ENCODE assay signal across 35 cellular contexts in the genomic region with DNA sequence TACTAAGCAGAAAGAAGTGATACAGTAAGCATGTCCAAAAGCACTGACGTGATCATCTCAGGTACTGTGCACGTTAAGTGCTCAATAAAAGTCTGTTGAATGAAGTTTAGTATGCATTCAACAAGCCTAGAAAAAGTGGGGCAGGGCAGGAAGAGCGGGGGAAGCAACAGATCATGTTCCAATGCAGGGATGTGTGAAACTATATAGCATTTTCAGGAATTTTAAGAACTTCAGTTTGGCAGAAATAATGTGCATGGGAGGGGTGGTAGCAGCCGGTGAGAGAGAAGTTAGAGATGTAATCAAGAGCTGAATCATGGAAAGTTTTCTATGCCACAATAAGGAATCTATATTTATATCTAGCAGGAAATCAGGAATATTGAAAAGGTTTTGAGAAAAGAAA. TPM values are rescaled to one million over a fixed set of nuclear protein-coding genes. Genes with fewer than 3 reads are reported as not detected.
"Had no signal": no experiment of that assay in that cellular context is flagged by ENCODE, and none has a peak within 500 bp of the region (broad histone marks: within the 10 kb centered on the region; RNA-seq: fewer than 3 reads in every experiment).

No MANE protein-coding gene starts in this region.

- H3K4me3 Mint-ChIP-seq: activated B cell treated with CpG ODN at 0.5 μM for 24 hours; activated CD4-positive, alpha-beta T cell treated with anti-CD3 and anti-CD28 coated beads for 36 hours; activated CD4-positive, alpha-beta T cell treated with anti-CD3 and anti-CD28 coated beads, Interleukin-2, amount 10 ng/mL, durations not matched to agents 24 days and 14 days; activated CD8-positive, alpha-beta T cell treated with anti-CD3 and anti-CD28 coated beads for 36 hours; activated naive CD4-positive, alpha-beta T cell treated with anti-CD3 and anti-CD28 coated beads for 36 hours; activated naive CD4-positive, alpha-beta T cell treated with anti-CD3 and anti-CD28 coated beads, Interleukin-2, amount 50 U/mL, for 24 hours; activated naive CD8-positive, alpha-beta T cell treated with anti-CD3 and anti-CD28 coated beads for 36 hours; activated naive CD8-positive, alpha-beta T cell treated with anti-CD3 and anti-CD28 coated beads, Interleukin-2, amount 50 U/mL, for 24 hours; activated T-cell treated with anti-CD3 and anti-CD28 coated beads, Interleukin-2, amount 50 U/mL, for 4 hours; activated T-helper 17 cell treated with anti-CD3 and anti-CD28 coated beads, Interleukin-2, amount 50 U/mL, for 72 hours; brain; dendritic cell treated with granulocyte-macrophage colony-stimulating factor and Interleukin-4, amounts not matched to agents 40 ng/mL and 50 ng/mL, for 4 days; effector memory CD8-positive, alpha-beta T cell; T-helper 17 cell; T-helper 2 cell treated with Interferon-gamma antibody and Interleukin-4, amounts not matched to agents 5 μg/mL and 100 μg/mL, for 36 hours had no signal

- H3K9me3 Mint-ChIP-seq: activated B cell treated with CpG ODN at 0.5 μM for 24 hours; activated CD4-positive, alpha-beta T cell treated with anti-CD3 and anti-CD28 coated beads, Interleukin-2, amount 10 ng/mL, durations not matched to agents 24 days and 14 days; activated CD8-positive, alpha-beta T cell treated with anti-CD3 and anti-CD28 coated beads for 36 hours; activated naive CD4-positive, alpha-beta T cell treated with anti-CD3 and anti-CD28 coated beads, Interleukin-2, amount 50 U/mL, for 24 hours; activated naive CD8-positive, alpha-beta T cell treated with anti-CD3 and anti-CD28 coated beads, Interleukin-2, amount 50 U/mL, for 24 hours; activated T-cell treated with anti-CD3 and anti-CD28 coated beads, Interleukin-2, amount 50 U/mL, for 4 hours; activated T-helper 17 cell treated with anti-CD3 and anti-CD28 coated beads, Interleukin-2, amount 50 U/mL, for 72 hours; brain; dendritic cell treated with granulocyte-macrophage colony-stimulating factor and Interleukin-4, amounts not matched to agents 40 ng/mL and 50 ng/mL, for 4 days; effector memory CD8-positive, alpha-beta T cell; T-helper 2 cell treated with Interferon-gamma antibody and Interleukin-4, amounts not matched to agents 5 μg/mL and 100 μg/mL, for 36 hours had no signal

- DNase-seq: activated B cell treated with CpG ODN at 0.5 μM for 24 hours; activated CD4-positive, alpha-beta T cell treated with anti-CD3 and anti-CD28 coated beads for 36 hours; activated CD4-positive, alpha-beta T cell treated with anti-CD3 and anti-CD28 coated beads, Interleukin-2, amount 10 ng/mL, durations not matched to agents 24 days and 14 days; activated CD4-positive, CD25-positive, alpha-beta regulatory T cell treated with anti-CD3 and anti-CD28 coated beads, Interleukin-2, amount 50 U/mL, for 72 hours; activated CD8-positive, alpha-beta memory T cell treated with anti-CD3 and anti-CD28 coated beads for 24 hours; activated CD8-positive, alpha-beta T cell treated with anti-CD3 and anti-CD28 coated beads for 36 hours; activated effector memory CD4-positive, alpha-beta T cell treated with Interleukin-2 at 50 U/mL for 16 hours; activated gamma-delta T cell treated with Interleukin-2 at 50 U/mL for 16 hours; activated naive CD4-positive, alpha-beta T cell treated with anti-CD3 and anti-CD28 coated beads for 36 hours; activated naive CD8-positive, alpha-beta T cell treated with anti-CD3 and anti-CD28 coated beads for 36 hours; activated naive CD8-positive, alpha-beta T cell treated with anti-CD3 and anti-CD28 coated beads, Interleukin-2, amount 50 U/mL, for 24 hours; activated T-cell treated with anti-CD3 and anti-CD28 coated beads, Interleukin-2, amount 50 U/mL, for 4 hours; central memory CD4-positive, alpha-beta T cell; cerebellar nuclear complex; effector CD4-positive, alpha-beta T cell; effector memory CD8-positive, alpha-beta T cell; esophagus squamous epithelium; foreskin melanocyte; heart right ventricle; T-helper 1 cell; T-helper 17 cell; T1000; WERI-Rb-1 had no signal

- ATAC-seq: activated CD4-positive, alpha-beta T cell treated with anti-CD3 and anti-CD28 coated beads for 36 hours; activated CD8-positive, alpha-beta T cell treated with anti-CD3 and anti-CD28 coated beads for 36 hours; activated naive CD8-positive, alpha-beta T cell treated with anti-CD3 and anti-CD28 coated beads, Interleukin-2, amount 50 U/mL, for 24 hours; activated T-cell treated with anti-CD3 and anti-CD28 coated beads, Interleukin-2, amount 50 U/mL, for 4 hours; activated T-helper 17 cell treated with anti-CD3 and anti-CD28 coated beads, Interleukin-2, amount 50 U/mL, for 72 hours; effector memory CD8-positive, alpha-beta T cell; gastroesophageal sphincter; heart right ventricle; T-helper 17 cell had no signal

- H3K27ac ChIP-seq: ascending aorta, breast epithelium, cardiac muscle cell, coronary artery, epithelial cell of prostate, esophagus squamous epithelium, gastroesophageal sphincter, heart right ventricle, WERI-Rb-1 had no signal

- H3K4me3 ChIP-seq: ascending aorta, breast epithelium, cardiac muscle cell, coronary artery, dorsolateral prefrontal cortex, esophagus squamous epithelium, gastroesophageal sphincter, heart right ventricle had no signal

- H3K27me3 ChIP-seq: ascending aorta, breast epithelium, cardiac muscle cell, dorsolateral prefrontal cortex, esophagus squamous epithelium, gastroesophageal sphincter, heart right ventricle had no signal

- H3K4me1 ChIP-seq: ascending aorta, breast epithelium, esophagus squamous epithelium, gastroesophageal sphincter, heart right ventricle had no signal

- H3K9me3 ChIP-seq: ascending aorta, breast epithelium, esophagus squamous epithelium, gastroesophageal sphincter, heart right ventricle had no signal

- H3K27me3 Mint-ChIP-seq: activated B cell treated with CpG ODN at 0.5 μM for 24 hours; activated CD4-positive, alpha-beta T cell treated with anti-CD3 and anti-CD28 coated beads for 36 hours; activated CD4-positive, alpha-beta T cell treated with anti-CD3 and anti-CD28 coated beads, Interleukin-2, amount 10 ng/mL, durations not matched to agents 24 days and 14 days; activated CD8-positive, alpha-beta T cell treated with anti-CD3 and anti-CD28 coated beads for 36 hours; activated naive CD4-positive, alpha-beta T cell treated with anti-CD3 and anti-CD28 coated beads, Interleukin-2, amount 50 U/mL, for 24 hours; activated naive CD8-positive, alpha-beta T cell treated with anti-CD3 and anti-CD28 coated beads for 36 hours; activated naive CD8-positive, alpha-beta T cell treated with anti-CD3 and anti-CD28 coated beads, Interleukin-2, amount 50 U/mL, for 24 hours; activated T-helper 17 cell treated with anti-CD3 and anti-CD28 coated beads, Interleukin-2, amount 50 U/mL, for 72 hours; brain; dendritic cell treated with granulocyte-macrophage colony-stimulating factor and Interleukin-4, amounts not matched to agents 40 ng/mL and 50 ng/mL, for 4 days; effector memory CD8-positive, alpha-beta T cell; T-helper 17 cell had no signal

- H3K27ac Mint-ChIP-seq: activated B cell treated with CpG ODN at 0.5 μM for 24 hours; activated CD4-positive, alpha-beta T cell treated with anti-CD3 and anti-CD28 coated beads for 36 hours; activated CD4-positive, alpha-beta T cell treated with anti-CD3 and anti-CD28 coated beads, Interleukin-2, amount 10 ng/mL, durations not matched to agents 24 days and 14 days; activated CD8-positive, alpha-beta T cell treated with anti-CD3 and anti-CD28 coated beads for 36 hours; activated naive CD4-positive, alpha-beta T cell treated with anti-CD3 and anti-CD28 coated beads for 36 hours; activated naive CD4-positive, alpha-beta T cell treated with anti-CD3 and anti-CD28 coated beads, Interleukin-2, amount 50 U/mL, for 24 hours; activated naive CD8-positive, alpha-beta T cell treated with anti-CD3 and anti-CD28 coated beads for 36 hours; activated naive CD8-positive, alpha-beta T cell treated with anti-CD3 and anti-CD28 coated beads, Interleukin-2, amount 50 U/mL, for 24 hours; activated T-helper 17 cell treated with anti-CD3 and anti-CD28 coated beads, Interleukin-2, amount 50 U/mL, for 72 hours; brain; dendritic cell treated with granulocyte-macrophage colony-stimulating factor and Interleukin-4, amounts not matched to agents 40 ng/mL and 50 ng/mL, for 4 days; effector memory CD8-positive, alpha-beta T cell; T-helper 17 cell; T-helper 2 cell treated with Interferon-gamma antibody and Interleukin-4, amounts not matched to agents 5 μg/mL and 100 μg/mL, for 36 hours had no signal

- H3K4me1 Mint-ChIP-seq: activated B cell treated with CpG ODN at 0.5 μM for 24 hours; activated CD4-positive, alpha-beta T cell treated with anti-CD3 and anti-CD28 coated beads for 36 hours; activated CD4-positive, alpha-beta T cell treated with anti-CD3 and anti-CD28 coated beads, Interleukin-2, amount 10 ng/mL, durations not matched to agents 24 days and 14 days; activated naive CD4-positive, alpha-beta T cell treated with anti-CD3 and anti-CD28 coated beads, Interleukin-2, amount 50 U/mL, for 24 hours; activated naive CD8-positive, alpha-beta T cell treated with anti-CD3 and anti-CD28 coated beads for 36 hours; activated naive CD8-positive, alpha-beta T cell treated with anti-CD3 and anti-CD28 coated beads, Interleukin-2, amount 50 U/mL, for 24 hours; activated T-helper 17 cell treated with anti-CD3 and anti-CD28 coated beads, Interleukin-2, amount 50 U/mL, for 72 hours; brain; T-helper 17 cell had no signal

RNA-seq across cellular contexts. Expression of a gene that starts 19.2 kb away (rescaled TPM):
- total RNA-seq: ascending aorta had no signal
